In the genomic region with DNA sequence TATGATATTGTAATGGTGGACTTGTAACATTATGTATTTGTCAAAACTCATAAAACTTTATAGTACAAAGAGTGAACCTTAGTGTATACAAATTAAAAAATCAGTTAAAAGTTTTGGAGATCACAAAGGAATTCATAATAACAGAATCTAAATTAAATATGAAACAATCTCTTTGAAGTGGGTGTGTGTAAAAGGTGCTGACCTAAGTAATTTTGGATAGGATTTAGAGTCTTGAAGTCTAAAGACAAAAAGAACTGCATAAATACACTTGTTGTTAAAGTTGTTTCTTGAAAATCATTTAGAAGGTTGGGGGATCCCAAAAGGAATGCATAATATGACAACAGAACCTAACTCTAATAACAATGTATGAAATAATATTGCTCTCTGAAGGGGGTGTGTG, we compare ENCODE assay signal across 3 cellular contexts.
A peak's percentile ranks its signal among the peaks of the same experiment; 100 is the strongest.
TF ChIP-seq lines count a peak whose summit lies in the region.

No MANE protein-coding gene starts in this region.

TF ChIP-seq in A549, 52 proteins besides CTCF, POLR2A, EP300 and RAD21:
- TF ChIP-seq RARB (CRISPR knock-in tag; IDR thresholded peaks at IDR 0.05) = no peak
- TF ChIP-seq MAFK (IDR thresholded peaks at IDR 0.05; ENCODE audit: partially characterized antibody) = peak; percentile 66

TF ChIP-seq in K562, 482 proteins besides CTCF, POLR2A, EP300 and RAD21 (continues in another document):
- peak; percentile 32; the same call in 1 of the 2 replicates for TF ChIP-seq MAFF (IDR thresholded peaks at IDR 0.05; ENCODE audit: low read length)
- peak; percentile 54; the same call in 1 of the 2 replicates for TF ChIP-seq MAFK (IDR thresholded peaks at IDR 0.05; ENCODE audit: low read length)
- no peak for TF ChIP-seq FOXA1 (IDR thresholded peaks at IDR 0.05; ENCODE audit: borderline replicate concordance)
- TF ChIP-seq, protein P1, sequence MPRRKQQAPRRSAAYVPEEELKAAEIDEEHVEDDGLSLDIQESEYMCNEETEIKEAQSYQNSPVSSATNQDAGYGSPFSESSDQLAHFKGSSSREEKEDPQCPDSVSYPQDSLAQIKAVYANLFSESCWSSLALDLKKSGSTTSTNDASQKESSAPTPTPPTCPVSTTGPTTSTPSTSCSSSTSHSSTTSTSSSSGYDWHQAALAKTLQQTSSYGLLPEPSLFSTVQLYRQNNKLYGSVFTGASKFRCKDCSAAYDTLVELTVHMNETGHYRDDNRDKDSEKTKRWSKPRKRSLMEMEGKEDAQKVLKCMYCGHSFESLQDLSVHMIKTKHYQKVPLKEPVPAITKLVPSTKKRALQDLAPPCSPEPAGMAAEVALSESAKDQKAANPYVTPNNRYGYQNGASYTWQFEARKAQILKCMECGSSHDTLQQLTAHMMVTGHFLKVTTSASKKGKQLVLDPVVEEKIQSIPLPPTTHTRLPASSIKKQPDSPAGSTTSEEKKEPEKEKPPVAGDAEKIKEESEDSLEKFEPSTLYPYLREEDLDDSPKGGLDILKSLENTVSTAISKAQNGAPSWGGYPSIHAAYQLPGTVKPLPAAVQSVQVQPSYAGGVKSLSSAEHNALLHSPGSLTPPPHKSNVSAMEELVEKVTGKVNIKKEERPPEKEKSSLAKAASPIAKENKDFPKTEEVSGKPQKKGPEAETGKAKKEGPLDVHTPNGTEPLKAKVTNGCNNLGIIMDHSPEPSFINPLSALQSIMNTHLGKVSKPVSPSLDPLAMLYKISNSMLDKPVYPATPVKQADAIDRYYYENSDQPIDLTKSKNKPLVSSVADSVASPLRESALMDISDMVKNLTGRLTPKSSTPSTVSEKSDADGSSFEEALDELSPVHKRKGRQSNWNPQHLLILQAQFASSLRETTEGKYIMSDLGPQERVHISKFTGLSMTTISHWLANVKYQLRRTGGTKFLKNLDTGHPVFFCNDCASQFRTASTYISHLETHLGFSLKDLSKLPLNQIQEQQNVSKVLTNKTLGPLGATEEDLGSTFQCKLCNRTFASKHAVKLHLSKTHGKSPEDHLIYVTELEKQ (CRISPR knock-in tag; IDR thresholded peaks at IDR 0.05) = no peak
- TF ChIP-seq, protein P2, sequence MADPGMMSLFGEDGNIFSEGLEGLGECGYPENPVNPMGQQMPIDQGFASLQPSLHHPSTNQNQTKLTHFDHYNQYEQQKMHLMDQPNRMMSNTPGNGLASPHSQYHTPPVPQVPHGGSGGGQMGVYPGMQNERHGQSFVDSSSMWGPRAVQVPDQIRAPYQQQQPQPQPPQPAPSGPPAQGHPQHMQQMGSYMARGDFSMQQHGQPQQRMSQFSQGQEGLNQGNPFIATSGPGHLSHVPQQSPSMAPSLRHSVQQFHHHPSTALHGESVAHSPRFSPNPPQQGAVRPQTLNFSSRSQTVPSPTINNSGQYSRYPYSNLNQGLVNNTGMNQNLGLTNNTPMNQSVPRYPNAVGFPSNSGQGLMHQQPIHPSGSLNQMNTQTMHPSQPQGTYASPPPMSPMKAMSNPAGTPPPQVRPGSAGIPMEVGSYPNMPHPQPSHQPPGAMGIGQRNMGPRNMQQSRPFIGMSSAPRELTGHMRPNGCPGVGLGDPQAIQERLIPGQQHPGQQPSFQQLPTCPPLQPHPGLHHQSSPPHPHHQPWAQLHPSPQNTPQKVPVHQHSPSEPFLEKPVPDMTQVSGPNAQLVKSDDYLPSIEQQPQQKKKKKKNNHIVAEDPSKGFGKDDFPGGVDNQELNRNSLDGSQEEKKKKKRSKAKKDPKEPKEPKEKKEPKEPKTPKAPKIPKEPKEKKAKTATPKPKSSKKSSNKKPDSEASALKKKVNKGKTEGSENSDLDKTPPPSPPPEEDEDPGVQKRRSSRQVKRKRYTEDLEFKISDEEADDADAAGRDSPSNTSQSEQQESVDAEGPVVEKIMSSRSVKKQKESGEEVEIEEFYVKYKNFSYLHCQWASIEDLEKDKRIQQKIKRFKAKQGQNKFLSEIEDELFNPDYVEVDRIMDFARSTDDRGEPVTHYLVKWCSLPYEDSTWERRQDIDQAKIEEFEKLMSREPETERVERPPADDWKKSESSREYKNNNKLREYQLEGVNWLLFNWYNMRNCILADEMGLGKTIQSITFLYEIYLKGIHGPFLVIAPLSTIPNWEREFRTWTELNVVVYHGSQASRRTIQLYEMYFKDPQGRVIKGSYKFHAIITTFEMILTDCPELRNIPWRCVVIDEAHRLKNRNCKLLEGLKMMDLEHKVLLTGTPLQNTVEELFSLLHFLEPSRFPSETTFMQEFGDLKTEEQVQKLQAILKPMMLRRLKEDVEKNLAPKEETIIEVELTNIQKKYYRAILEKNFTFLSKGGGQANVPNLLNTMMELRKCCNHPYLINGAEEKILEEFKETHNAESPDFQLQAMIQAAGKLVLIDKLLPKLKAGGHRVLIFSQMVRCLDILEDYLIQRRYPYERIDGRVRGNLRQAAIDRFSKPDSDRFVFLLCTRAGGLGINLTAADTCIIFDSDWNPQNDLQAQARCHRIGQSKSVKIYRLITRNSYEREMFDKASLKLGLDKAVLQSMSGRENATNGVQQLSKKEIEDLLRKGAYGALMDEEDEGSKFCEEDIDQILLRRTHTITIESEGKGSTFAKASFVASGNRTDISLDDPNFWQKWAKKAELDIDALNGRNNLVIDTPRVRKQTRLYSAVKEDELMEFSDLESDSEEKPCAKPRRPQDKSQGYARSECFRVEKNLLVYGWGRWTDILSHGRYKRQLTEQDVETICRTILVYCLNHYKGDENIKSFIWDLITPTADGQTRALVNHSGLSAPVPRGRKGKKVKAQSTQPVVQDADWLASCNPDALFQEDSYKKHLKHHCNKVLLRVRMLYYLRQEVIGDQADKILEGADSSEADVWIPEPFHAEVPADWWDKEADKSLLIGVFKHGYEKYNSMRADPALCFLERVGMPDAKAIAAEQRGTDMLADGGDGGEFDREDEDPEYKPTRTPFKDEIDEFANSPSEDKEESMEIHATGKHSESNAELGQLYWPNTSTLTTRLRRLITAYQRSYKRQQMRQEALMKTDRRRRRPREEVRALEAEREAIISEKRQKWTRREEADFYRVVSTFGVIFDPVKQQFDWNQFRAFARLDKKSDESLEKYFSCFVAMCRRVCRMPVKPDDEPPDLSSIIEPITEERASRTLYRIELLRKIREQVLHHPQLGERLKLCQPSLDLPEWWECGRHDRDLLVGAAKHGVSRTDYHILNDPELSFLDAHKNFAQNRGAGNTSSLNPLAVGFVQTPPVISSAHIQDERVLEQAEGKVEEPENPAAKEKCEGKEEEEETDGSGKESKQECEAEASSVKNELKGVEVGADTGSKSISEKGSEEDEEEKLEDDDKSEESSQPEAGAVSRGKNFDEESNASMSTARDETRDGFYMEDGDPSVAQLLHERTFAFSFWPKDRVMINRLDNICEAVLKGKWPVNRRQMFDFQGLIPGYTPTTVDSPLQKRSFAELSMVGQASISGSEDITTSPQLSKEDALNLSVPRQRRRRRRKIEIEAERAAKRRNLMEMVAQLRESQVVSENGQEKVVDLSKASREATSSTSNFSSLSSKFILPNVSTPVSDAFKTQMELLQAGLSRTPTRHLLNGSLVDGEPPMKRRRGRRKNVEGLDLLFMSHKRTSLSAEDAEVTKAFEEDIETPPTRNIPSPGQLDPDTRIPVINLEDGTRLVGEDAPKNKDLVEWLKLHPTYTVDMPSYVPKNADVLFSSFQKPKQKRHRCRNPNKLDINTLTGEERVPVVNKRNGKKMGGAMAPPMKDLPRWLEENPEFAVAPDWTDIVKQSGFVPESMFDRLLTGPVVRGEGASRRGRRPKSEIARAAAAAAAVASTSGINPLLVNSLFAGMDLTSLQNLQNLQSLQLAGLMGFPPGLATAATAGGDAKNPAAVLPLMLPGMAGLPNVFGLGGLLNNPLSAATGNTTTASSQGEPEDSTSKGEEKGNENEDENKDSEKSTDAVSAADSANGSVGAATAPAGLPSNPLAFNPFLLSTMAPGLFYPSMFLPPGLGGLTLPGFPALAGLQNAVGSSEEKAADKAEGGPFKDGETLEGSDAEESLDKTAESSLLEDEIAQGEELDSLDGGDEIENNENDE (IDR thresholded peaks at IDR 0.05; ENCODE audit: low read depth, low read length) = no peak

TF ChIP-seq in H1, 55 proteins besides CTCF, POLR2A, EP300 and RAD21:
- TF ChIP-seq, protein P3, sequence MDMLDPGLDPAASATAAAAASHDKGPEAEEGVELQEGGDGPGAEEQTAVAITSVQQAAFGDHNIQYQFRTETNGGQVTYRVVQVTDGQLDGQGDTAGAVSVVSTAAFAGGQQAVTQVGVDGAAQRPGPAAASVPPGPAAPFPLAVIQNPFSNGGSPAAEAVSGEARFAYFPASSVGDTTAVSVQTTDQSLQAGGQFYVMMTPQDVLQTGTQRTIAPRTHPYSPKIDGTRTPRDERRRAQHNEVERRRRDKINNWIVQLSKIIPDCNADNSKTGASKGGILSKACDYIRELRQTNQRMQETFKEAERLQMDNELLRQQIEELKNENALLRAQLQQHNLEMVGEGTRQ (IDR thresholded peaks at IDR 0.05; ENCODE audit: low read length) = no peak
- no peak for TF ChIP-seq SRF (IDR thresholded peaks at IDR 0.05; ENCODE audit: low read depth, low read length)
- no peak for TF ChIP-seq SIX5 (IDR thresholded peaks at IDR 0.05; ENCODE audit: low read depth, low read length)
- no peak for TF ChIP-seq CREB1 (IDR thresholded peaks at IDR 0.05)
- 0 out of 2 replicates have a peak, but pooled peaks have one; percentile 8 for TF ChIP-seq MAFK (IDR thresholded peaks at IDR 0.05; ENCODE audit: low read depth, low read length)
